Comparison of ENCODE assay signal across 1 cellular context in genomic region chr11:63802637-63803414, GRCh38.
TF ChIP-seq lines count a peak whose summit lies in the region.

No MANE protein-coding gene starts in this region.

TF ChIP-seq in HEK293, 187 proteins besides CTCF, POLR2A, EP300 and RAD21 (continued from another document and continues in another):
- no peak for TF ChIP-seq ZBTB44 (tag by site-specific recombination; IDR thresholded peaks at IDR 0.05)
- TF ChIP-seq ZNF324 (tag by site-specific recombination; IDR thresholded peaks at IDR 0.05): no peak
- no peak; the same call in 1 of the 2 replicates for TF ChIP-seq ZNF843 (tag by site-specific recombination; IDR thresholded peaks at IDR 0.05)
- peak; percentile 51; the same call in 1 of the 2 replicates for TF ChIP-seq PRDM10 (tag by site-specific recombination; IDR thresholded peaks at IDR 0.05)
- TF ChIP-seq ZNF274 (IDR thresholded peaks at IDR 0.05; ENCODE audit: low read length): no peak
- TF ChIP-seq ZNF274 (tag by site-specific recombination; IDR thresholded peaks at IDR 0.05; ENCODE audit: borderline replicate concordance): no peak
- no peak for TF ChIP-seq TCF7L2 (IDR thresholded peaks at IDR 0.05; ENCODE audit: borderline replicate concordance, low read depth, low read length)
- TF ChIP-seq ZNF248 (tag by site-specific recombination; IDR thresholded peaks at IDR 0.05): no peak
- 0 out of 2 replicates have a peak, but pooled peaks have one; percentile 60 for TF ChIP-seq ZNF391 (tag by site-specific recombination; IDR thresholded peaks at IDR 0.05; ENCODE audit: borderline replicate concordance, low read depth)
- no peak for TF ChIP-seq ZNF549 (tag by site-specific recombination; IDR thresholded peaks at IDR 0.05)
- TF ChIP-seq IKZF3 (tag by site-specific recombination; IDR thresholded peaks at IDR 0.05): peak; percentile 75
- no peak for TF ChIP-seq ZNF514 (tag by site-specific recombination; IDR thresholded peaks at IDR 0.05)
- no peak for TF ChIP-seq ZNF155 (tag by site-specific recombination; IDR thresholded peaks at IDR 0.05)
- TF ChIP-seq ZNF10 (tag by site-specific recombination; IDR thresholded peaks at IDR 0.05): peak; percentile 44; the same call in 1 of the 2 replicates
- TF ChIP-seq ZNF24 (tag by site-specific recombination; IDR thresholded peaks at IDR 0.05): peak; percentile 81; the same call in 1 of the 2 replicates
- peak; percentile 30; the same call in 1 of the 2 replicates for TF ChIP-seq ZXDB (tag by site-specific recombination; IDR thresholded peaks at IDR 0.05)
- no peak for TF ChIP-seq ZNF354C (tag by site-specific recombination; IDR thresholded peaks at IDR 0.05; ENCODE audit: borderline replicate concordance, low read depth)
- no peak for TF ChIP-seq PRDM4 (tag by site-specific recombination; IDR thresholded peaks at IDR 0.05)
- no peak for TF ChIP-seq ATF2 (tag by site-specific recombination; IDR thresholded peaks at IDR 0.05; ENCODE audit: low read depth)
- TF ChIP-seq SP3 (tag by site-specific recombination; IDR thresholded peaks at IDR 0.05): peak; percentile 35; the same call in 1 of the 2 replicates
- TF ChIP-seq ZNF530 (tag by site-specific recombination; IDR thresholded peaks at IDR 0.05; ENCODE audit: low read depth): no peak
- no peak for TF ChIP-seq BCL11B (tag by site-specific recombination; IDR thresholded peaks at IDR 0.05; ENCODE audit: low read depth)
- TF ChIP-seq HIC1 (tag by site-specific recombination; IDR thresholded peaks at IDR 0.05): 0 out of 2 replicates have a peak, but pooled peaks have one; percentile 19
- no peak for TF ChIP-seq ZNF148 (tag by site-specific recombination; IDR thresholded peaks at IDR 0.05; ENCODE audit: borderline replicate concordance)
- TF ChIP-seq ZNF26 (tag by site-specific recombination; IDR thresholded peaks at IDR 0.05): no peak
- no peak for TF ChIP-seq ZNF544 (tag by site-specific recombination; IDR thresholded peaks at IDR 0.05)
- no peak for TF ChIP-seq ZNF174 (tag by site-specific recombination; IDR thresholded peaks at IDR 0.05)
- TF ChIP-seq INSM2 (tag by site-specific recombination; IDR thresholded peaks at IDR 0.05): peak; percentile 41; the same call in 1 of the 2 replicates
- no peak for TF ChIP-seq ZNF658 (tag by site-specific recombination; IDR thresholded peaks at IDR 0.05)
- TF ChIP-seq KLF17 (tag by site-specific recombination; IDR thresholded peaks at IDR 0.05): 0 out of 2 replicates have a peak, but pooled peaks have one; percentile 24
- TF ChIP-seq ZNF121 (tag by site-specific recombination; IDR thresholded peaks at IDR 0.05): no peak
- TF ChIP-seq ZBTB17 (tag by site-specific recombination; IDR thresholded peaks at IDR 0.05): peak; percentile 73
- TF ChIP-seq ZNF2 (tag by site-specific recombination; IDR thresholded peaks at IDR 0.05): 0 out of 2 replicates have a peak, but pooled peaks have one; percentile 23
- TF ChIP-seq WT1 (tag by site-specific recombination; IDR thresholded peaks at IDR 0.05): peak; percentile 45; the same call in 1 of the 2 replicates
- TF ChIP-seq PATZ1 (tag by site-specific recombination; IDR thresholded peaks at IDR 0.05): peak; percentile 60
- peak; percentile 32; the same call in 1 of the 2 replicates for TF ChIP-seq ZBTB20 (tag by site-specific recombination; IDR thresholded peaks at IDR 0.05)
- no peak for TF ChIP-seq GFI1B (tag by site-specific recombination; IDR thresholded peaks at IDR 0.05)
- TF ChIP-seq KLF9 (tag by site-specific recombination; IDR thresholded peaks at IDR 0.05; ENCODE audit: low read depth): peak; percentile 30; the same call in 1 of the 2 replicates
